Comparison of ENCODE assay signal across 24 cellular contexts in genomic region chr18:13635046-13635445, GRCh38.
"Had no signal": no experiment of that assay in that cellular context is flagged by ENCODE, and none has a peak within 500 bp of the region (broad histone marks: within the 10 kb centered on the region; RNA-seq: fewer than 3 reads in every experiment).

No MANE protein-coding gene starts in this region.

- H3K9me3 ChIP-seq: esophagus muscularis mucosa, gastroesophageal sphincter, right lobe of liver, thoracic aorta, uterus had no signal

- ATAC-seq: activated CD8-positive, alpha-beta T cell treated with anti-CD3 and anti-CD28 coated beads for 36 hours; activated naive CD8-positive, alpha-beta T cell treated with anti-CD3 and anti-CD28 coated beads, Interleukin-2, amount 50 U/mL, for 24 hours; activated T-cell treated with anti-CD3 and anti-CD28 coated beads, Interleukin-2, amount 50 U/mL, for 4 hours; gastroesophageal sphincter; SK-N-SH treated with all-trans-retinoic acid at 6 μM for 48 hours; stimulated activated naive CD8-positive, alpha-beta T cell treated with anti-CD3 and anti-CD28 coated beads, Interleukin-15, amount 100 ng/mL, for 72 hours; T-cell had no signal

- H3K4me3 ChIP-seq: esophagus muscularis mucosa, gastroesophageal sphincter, right lobe of liver, smooth muscle cell, thoracic aorta, uterus had no signal

- H3K4me1 ChIP-seq: right lobe of liver, uterus had no signal

- H3K27me3 ChIP-seq: brain microvascular endothelial cell, esophagus muscularis mucosa, gastroesophageal sphincter, right lobe of liver, uterus had no signal

- H3K27ac ChIP-seq: brain microvascular endothelial cell, esophagus muscularis mucosa, gastroesophageal sphincter, right lobe of liver, thoracic aorta, uterus had no signal

- H3K36me3 ChIP-seq: brain microvascular endothelial cell, esophagus muscularis mucosa, gastroesophageal sphincter, right lobe of liver, thoracic aorta, uterus had no signal

- DNase-seq: activated CD4-positive, alpha-beta T cell treated with anti-CD3 and anti-CD28 coated beads for 48 hours; activated CD4-positive, CD25-positive, alpha-beta regulatory T cell; activated CD8-positive, alpha-beta T cell treated with anti-CD3 and anti-CD28 coated beads for 36 hours; activated effector memory CD4-positive, alpha-beta T cell treated with Interleukin-2 at 50 U/mL for 16 hours; activated naive CD4-positive, alpha-beta T cell treated with anti-CD3 and anti-CD28 coated beads, Interleukin-2, amount 10 ng/mL, durations not matched to agents 7 days and 5 days; activated naive CD8-positive, alpha-beta T cell treated with anti-CD3 and anti-CD28 coated beads, Interleukin-2, amount 50 U/mL, for 24 hours; activated T-cell treated with anti-CD3 and anti-CD28 coated beads, Interleukin-2, amount 50 U/mL, for 4 hours; aorta; brain microvascular endothelial cell; cerebellar nuclear complex; effector memory CD4-positive, alpha-beta T cell; mammary epithelial cell; occipital lobe; right lobe of liver; stimulated activated CD4-positive, alpha-beta T cell treated with anti-CD3 and anti-CD28 coated beads, Interleukin-4, amount 100 ng/mL, for 1 hour; stimulated activated naive CD8-positive, alpha-beta T cell treated with anti-CD3 and anti-CD28 coated beads, Interleukin-15, amount 100 ng/mL, for 72 hours; T-cell; T-helper 9 cell; uterus had no signal
